In the genomic region with DNA sequence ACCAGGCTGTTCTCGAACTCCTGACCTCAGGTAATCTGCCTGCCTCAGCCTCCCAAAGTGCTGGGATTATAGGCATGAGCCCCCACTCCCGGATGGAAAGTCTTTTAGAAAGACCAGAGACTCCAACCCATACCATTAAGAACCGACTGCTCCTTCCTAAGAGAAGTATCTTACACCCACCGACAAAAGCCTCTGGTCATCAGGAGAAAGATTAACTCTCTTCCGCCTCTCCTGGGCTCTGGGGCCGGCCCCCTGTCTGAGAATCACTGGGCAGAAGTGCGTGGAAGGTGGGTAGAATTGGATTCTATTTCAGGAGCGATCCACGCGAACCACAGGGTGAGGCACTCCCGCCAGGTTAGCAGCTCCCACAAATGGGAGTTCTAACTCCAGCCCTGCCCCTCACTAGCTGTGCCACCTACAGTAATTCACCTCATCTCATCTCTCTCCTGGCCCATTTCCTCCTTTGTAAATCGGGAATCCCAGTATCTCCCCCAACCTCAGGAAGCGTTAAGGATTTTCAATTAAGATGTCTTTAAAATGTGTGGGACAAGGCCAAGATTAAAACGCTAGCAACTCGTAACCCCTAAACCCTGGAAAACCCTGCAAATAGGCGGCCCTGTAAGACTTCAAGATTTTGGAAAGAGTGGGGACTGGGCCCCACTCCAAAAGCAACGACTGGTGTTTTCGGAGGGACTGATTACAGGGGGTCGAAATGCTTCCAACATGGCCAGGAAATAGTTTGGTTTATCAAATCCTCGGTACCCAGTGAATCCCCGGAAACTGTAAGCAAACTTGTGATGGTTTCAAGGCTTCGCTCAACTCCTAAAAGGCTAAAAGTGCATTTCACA, we compare ENCODE assay signal across 8 cellular contexts. TPM values are rescaled to one million over a fixed set of nuclear protein-coding genes. Genes with fewer than 3 reads are reported as not detected.
DNase-seq lines count a peak whose midpoint lies in the region; ATAC-seq lines count a peak whose summit lies in the region.

No MANE protein-coding gene starts in this region.

- peaks cover 62% of the 10 kb centered on the region for H3K4me1 Mint-ChIP-seq in activated T-helper 1 cell treated with anti-CD3 and anti-CD28 coated beads, Interleukin-12 subunit alpha, Interleukin-12 subunit beta, Interleukin-2, Interleukin-4 antibody, amounts not matched to agents 30 ng/mL and 10 ng/mL and 1 ng/mL, durations not matched to agents 14 hours and 24 hours and 36 hours (ENCODE audit: low read depth)
- peaks cover 77% of the 10 kb centered on the region for H3K4me1 Mint-ChIP-seq in stimulated activated naive CD8-positive, alpha-beta T cell treated with anti-CD3 and anti-CD28 coated beads, Interleukin-15, amount 100 ng/mL, for 72 hours

- peak overlapping the region; percentile 96 for H3K27ac Mint-ChIP-seq in activated T-helper 1 cell treated with anti-CD3 and anti-CD28 coated beads, Interleukin-12 subunit alpha, Interleukin-12 subunit beta, Interleukin-2, Interleukin-4 antibody, amounts not matched to agents 30 ng/mL and 10 ng/mL and 1 ng/mL, durations not matched to agents 14 hours and 24 hours and 36 hours
- H3K27ac Mint-ChIP-seq in stimulated activated naive CD8-positive, alpha-beta T cell treated with anti-CD3 and anti-CD28 coated beads, Interleukin-15, amount 100 ng/mL, for 72 hours: peak overlapping the region; percentile 97 to 100

- peak; percentile 44 for DNase-seq in DMS53 (lab: John Stamatoyannopoulos, UW)
- DNase-seq in DMS53 treated with DMSO at 0.1 percent for 48 hours (lab: John Stamatoyannopoulos, UW; ENCODE audit: unreplicated experiment): no peak
- DNase-seq in activated T-helper 1 cell treated with anti-CD3 and anti-CD28 coated beads, Interleukin-12 subunit alpha, Interleukin-12 subunit beta, Interleukin-2, Interleukin-4 antibody, amounts not matched to agents 30 ng/mL and 10 ng/mL and 1 ng/mL, durations not matched to agents 14 hours and 24 hours and 36 hours (ENCODE audit: low spot score): no peak
- no peak for DNase-seq in stimulated activated naive CD8-positive, alpha-beta T cell treated with anti-CD3 and anti-CD28 coated beads, Interleukin-15, amount 100 ng/mL, for 72 hours
- DNase-seq in inferior parietal cortex (ENCODE audit: extremely low spot score): no peak

- H3K4me3 Mint-ChIP-seq in activated T-helper 1 cell treated with anti-CD3 and anti-CD28 coated beads, Interleukin-12 subunit alpha, Interleukin-12 subunit beta, Interleukin-2, Interleukin-4 antibody, amounts not matched to agents 30 ng/mL and 10 ng/mL and 1 ng/mL, durations not matched to agents 14 hours and 24 hours and 36 hours: peak overlapping the region; percentile 97
- peak overlapping the region; percentile 90 to 96 for H3K4me3 Mint-ChIP-seq in stimulated activated naive CD8-positive, alpha-beta T cell treated with anti-CD3 and anti-CD28 coated beads, Interleukin-15, amount 100 ng/mL, for 72 hours

- intact Hi-C loops in activated T-helper 1 cell treated with anti-CD3 and anti-CD28 coated beads, Interleukin-12 subunit alpha, Interleukin-12 subunit beta, Interleukin-2, Interleukin-4 antibody, amounts not matched to agents 30 ng/mL and 10 ng/mL and 1 ng/mL, durations not matched to agents 14 hours and 24 hours and 36 hours (cut with micrococcal nuclease): loop anchor here (2.0 kb wide), 2 partner anchors 80 to 192 kb away; no protein-coding TSS in a partner anchor

- H3K36me3 Mint-ChIP-seq in activated T-helper 1 cell treated with anti-CD3 and anti-CD28 coated beads, Interleukin-12 subunit alpha, Interleukin-12 subunit beta, Interleukin-2, Interleukin-4 antibody, amounts not matched to agents 30 ng/mL and 10 ng/mL and 1 ng/mL, durations not matched to agents 14 hours and 24 hours and 36 hours (ENCODE audit: low read depth): peaks cover 47% of the 10 kb centered on the region

- peak overlapping the region; percentile 72 for H3K4me3 ChIP-seq in iPS-18c (ENCODE audit: insufficient read depth, low read depth, low read length)

- no peaks in the 10 kb centered on the region for H3K9me3 Mint-ChIP-seq in activated T-helper 1 cell treated with anti-CD3 and anti-CD28 coated beads, Interleukin-12 subunit alpha, Interleukin-12 subunit beta, Interleukin-2, Interleukin-4 antibody, amounts not matched to agents 30 ng/mL and 10 ng/mL and 1 ng/mL, durations not matched to agents 14 hours and 24 hours and 36 hours
- no peaks in the 10 kb centered on the region for H3K9me3 Mint-ChIP-seq in stimulated activated naive CD8-positive, alpha-beta T cell treated with anti-CD3 and anti-CD28 coated beads, Interleukin-15, amount 100 ng/mL, for 72 hours

- ATAC-seq in stimulated activated naive CD8-positive, alpha-beta T cell treated with anti-CD3 and anti-CD28 coated beads, Interleukin-15, amount 100 ng/mL, for 72 hours: no peak
- ATAC-seq in HG03039 (IDR thresholded peaks at IDR 0.05; ENCODE audit: unreplicated experiment) (no peak), GM19467 (IDR thresholded peaks at IDR 0.05; ENCODE audit: unreplicated experiment) (no peak)

- no peaks in the 10 kb centered on the region for H3K9me3 ChIP-seq in iPS-18c (ENCODE audit: control insufficient read depth, insufficient read depth, low read length)

- H3K27me3 Mint-ChIP-seq in activated T-helper 1 cell treated with anti-CD3 and anti-CD28 coated beads, Interleukin-12 subunit alpha, Interleukin-12 subunit beta, Interleukin-2, Interleukin-4 antibody, amounts not matched to agents 30 ng/mL and 10 ng/mL and 1 ng/mL, durations not matched to agents 14 hours and 24 hours and 36 hours (ENCODE audit: insufficient read depth): peaks cover 2% of the 10 kb centered on the region
- no peaks in the 10 kb centered on the region for H3K27me3 Mint-ChIP-seq in stimulated activated naive CD8-positive, alpha-beta T cell treated with anti-CD3 and anti-CD28 coated beads, Interleukin-15, amount 100 ng/mL, for 72 hours

RNA-seq across cellular contexts. Expression of a gene that starts 1.3 kb away (rescaled TPM):
- total RNA-seq in activated T-helper 1 cell treated with anti-CD3 and anti-CD28 coated beads, Interleukin-12 subunit alpha, Interleukin-12 subunit beta, Interleukin-2, Interleukin-4 antibody, amounts not matched to agents 30 ng/mL and 10 ng/mL and 1 ng/mL, durations not matched to agents 14 hours and 24 hours and 36 hours: 632 and 659 TPM in 2 replicates

RNA-seq across cellular contexts. Expression of a gene that starts 16.9 kb away (rescaled TPM):
- 125 and 132 TPM in 2 replicates for total RNA-seq in activated T-helper 1 cell treated with anti-CD3 and anti-CD28 coated beads, Interleukin-12 subunit alpha, Interleukin-12 subunit beta, Interleukin-2, Interleukin-4 antibody, amounts not matched to agents 30 ng/mL and 10 ng/mL and 1 ng/mL, durations not matched to agents 14 hours and 24 hours and 36 hours

RNA-seq across cellular contexts. Expression of a gene that starts 29.6 kb away (rescaled TPM):
- 70.7 and 73.1 TPM in 2 replicates for total RNA-seq in activated T-helper 1 cell treated with anti-CD3 and anti-CD28 coated beads, Interleukin-12 subunit alpha, Interleukin-12 subunit beta, Interleukin-2, Interleukin-4 antibody, amounts not matched to agents 30 ng/mL and 10 ng/mL and 1 ng/mL, durations not matched to agents 14 hours and 24 hours and 36 hours

RNA-seq across cellular contexts. Expression of a gene that starts 35.8 kb away (rescaled TPM):
- 1.1 and 1.3 TPM in 2 replicates for total RNA-seq in activated T-helper 1 cell treated with anti-CD3 and anti-CD28 coated beads, Interleukin-12 subunit alpha, Interleukin-12 subunit beta, Interleukin-2, Interleukin-4 antibody, amounts not matched to agents 30 ng/mL and 10 ng/mL and 1 ng/mL, durations not matched to agents 14 hours and 24 hours and 36 hours

RNA-seq across cellular contexts. Expression of a gene that starts 50.9 kb away (rescaled TPM):
- total RNA-seq in activated T-helper 1 cell treated with anti-CD3 and anti-CD28 coated beads, Interleukin-12 subunit alpha, Interleukin-12 subunit beta, Interleukin-2, Interleukin-4 antibody, amounts not matched to agents 30 ng/mL and 10 ng/mL and 1 ng/mL, durations not matched to agents 14 hours and 24 hours and 36 hours: 28.3 and 28.7 TPM in 2 replicates
